In genomic region chr5:113935453-113935852, GRCh38 we compare ENCODE assay signal across 33 cellular contexts.
DNase-seq lines count a peak whose midpoint lies in the region; ATAC-seq, FAIRE-seq and TF ChIP-seq lines count a peak whose summit lies in the region.
"Had no signal": no experiment of that assay in that cellular context is flagged by ENCODE, and none has a peak within 500 bp of the region (broad histone marks: within the 10 kb centered on the region; RNA-seq: fewer than 3 reads in every experiment).

No MANE protein-coding gene starts in this region.

- H3K9me3 ChIP-seq in HepG2 (ENCODE audit: low read length) = no peaks in the 10 kb centered on the region
- no peaks in the 10 kb centered on the region for H3K9me3 ChIP-seq in right lobe of liver
- no peaks in the 10 kb centered on the region for H3K9me3 ChIP-seq in mucosa of descending colon
- H3K9me3 ChIP-seq: A549; BE2C; BLaER1; BLaER1 treated with 17β-estradiol and CSF1 and Interleukin-3, amounts not matched to agents 10 nM and 100 nM; Caco-2 had no signal

- H3K27ac ChIP-seq in HepG2 (ENCODE audit: extremely low read length, insufficient read depth, low read length) (no peak overlapping the region), right lobe of liver (no peak overlapping the region)
- H3K27ac ChIP-seq: 22Rv1; A549; BLaER1; BLaER1 treated with 17β-estradiol and CSF1 and Interleukin-3, amounts not matched to agents 10 nM and 100 nM; C4-2B had no signal

- H3K4me1 ChIP-seq in HepG2 (ENCODE audit: insufficient read depth, low read length) = no peaks in the 10 kb centered on the region
- no peaks in the 10 kb centered on the region for H3K4me1 ChIP-seq in right lobe of liver
- no peaks in the 10 kb centered on the region for H3K4me1 ChIP-seq in mucosa of descending colon (ENCODE audit: low read depth)
- H3K4me1 ChIP-seq: A549; BE2C; BLaER1; BLaER1 treated with 17β-estradiol and CSF1 and Interleukin-3, amounts not matched to agents 10 nM and 100 nM; Caco-2 had no signal

- H4K20me1 ChIP-seq in HepG2 (ENCODE audit: insufficient read depth, low read length) = no peaks in the 10 kb centered on the region
- H4K20me1 ChIP-seq: BLaER1; BLaER1 treated with 17β-estradiol and CSF1 and Interleukin-3, amounts not matched to agents 10 nM and 100 nM had no signal

- POLR2A ChIA-PET in HepG2 (lab: Yijun Ruan, JAX) = no interaction called here

- no peak for FAIRE-seq in HepG2 (lab: Jason Lieb, UNC)
- FAIRE-seq: A204.1, A549, D721Med had no signal

- H3K4me3 ChIP-seq in HepG2 (replicated peaks in 1 of 3; ENCODE audit: insufficient read depth in 1 of 3, low read depth in 2 of 3, low read length in 3 of 3) (no peak overlapping the region), right lobe of liver (no peak overlapping the region), LNCaP clone FGC (ENCODE audit: low read depth, low read length) (no peak overlapping the region), mucosa of descending colon (no peak overlapping the region)
- H3K4me3 ChIP-seq: A549; BLaER1; BLaER1 treated with 17β-estradiol and CSF1 and Interleukin-3, amounts not matched to agents 10 nM and 100 nM had no signal

- peak; percentile 23 for DNase-seq in HepG2 (ENCODE audit: low spot score)
- no peak for DNase-seq in right lobe of liver
- peak; percentile 64 for DNase-seq in LNCaP clone FGC (ENCODE audit: low read depth)
- no peak for DNase-seq in mucosa of descending colon
- no peak for DNase-seq in NCI-H446 treated with DMSO at 0.1 percent for 48 hours (lab: John Stamatoyannopoulos, UW)
- DNase-seq in NCI-H1930 (lab: John Stamatoyannopoulos, UW) = no peak
- DNase-seq: 8988T; ACHN; AML-193; BE2C; C1 segment of cervical spinal cord; Caco-2; Calu3; CD4-positive, alpha-beta memory T cell; CD4-positive, alpha-beta T cell; CD4-positive, CD25-positive, alpha-beta regulatory T cell; CD8-positive, alpha-beta memory T cell; CD8-positive, alpha-beta T cell; COR-L47; DMS 273 treated with DMSO at 0.1 percent for 48 hours; DMS153; DMS53; DMS79; DMS79 treated with DMSO at 0.1 percent for 48 hours; DND-41; EL had no signal

- TF ChIP-seq EP300 in HepG2 (IDR thresholded peaks at IDR 0.05; ENCODE audit: low read depth in 2 of 2, low read length in 2 of 2) = no peak
- no peak for TF ChIP-seq EP300 in HepG2 (CRISPR knock-in tag; IDR thresholded peaks at IDR 0.05; ENCODE audit: borderline replicate concordance)

- TF ChIP-seq RAD21 in HepG2 (CRISPR knock-in tag; IDR thresholded peaks at IDR 0.05) = no peak

- TF ChIP-seq CTCF in HepG2 (CRISPR knock-in tag; IDR thresholded peaks at IDR 0.05) (no peak), right lobe of liver (IDR thresholded peaks at IDR 0.05) (no peak), LNCaP clone FGC (IDR thresholded peaks at IDR 0.05; ENCODE audit: control insufficient read depth, extremely low read depth, insufficient read depth) (no peak), mucosa of descending colon (IDR thresholded peaks at IDR 0.05) (no peak)

- CTCF ChIA-PET in HepG2 (lab: Yijun Ruan, JAX; ENCODE audit: low intra/inter-chr PET ratio, low total read pairs) = no interaction called here

- BruUV-seq in HepG2 (replicated peaks; lab: Mats Ljungman, UMichigan) = no TSS peak

- in situ Hi-C loops in HepG2 (cut with HindIII; ENCODE audit: extremely low pct_ligation_motif_present, low pct_unique_long_range_greater_than_20kb) = no loop called here

- ATAC-seq in HepG2 = peak; percentile 67
- no peak for ATAC-seq in right lobe of liver
- ATAC-seq in mucosa of descending colon = peak; percentile 13
- ATAC-seq: A549; CD8-positive, alpha-beta T cell had no signal

- no peak overlapping the region for H3K9ac ChIP-seq in HepG2 (ENCODE audit: insufficient read depth, low read depth, low read length)
- H3K9ac ChIP-seq: BLaER1; BLaER1 treated with 17β-estradiol and CSF1 and Interleukin-3, amounts not matched to agents 10 nM and 100 nM had no signal

- no peak overlapping the region for H3K4me2 ChIP-seq in HepG2 (ENCODE audit: low read depth, low read length)
- H3K4me2 ChIP-seq: A549; BLaER1; BLaER1 treated with 17β-estradiol and CSF1 and Interleukin-3, amounts not matched to agents 10 nM and 100 nM had no signal

- intact Hi-C loops in HepG2 (cut with micrococcal nuclease; ENCODE audit: unreplicated experiment) (no loop called here), right lobe of liver (cut with DNase I) (no loop called here), mucosa of descending colon (cut with DNase I, micrococcal nuclease) (no loop called here)

- no peak overlapping the region for H2AFZ ChIP-seq in HepG2 (ENCODE audit: low read length)

- TF ChIP-seq POLR2A in HepG2 (IDR thresholded peaks at IDR 0.05; ENCODE audit: insufficient read depth in 1 of 2, low read depth in 2 of 2, low read length in 2 of 2) = no peak
- TF ChIP-seq POLR2A in right lobe of liver (IDR thresholded peaks at IDR 0.05) = no peak

- H3K36me3 ChIP-seq in HepG2 (replicated peaks in 1 of 2; ENCODE audit: control insufficient read depth in 1 of 2, insufficient read depth in 2 of 2, low read length in 2 of 2) (no peaks in the 10 kb centered on the region), right lobe of liver (no peaks in the 10 kb centered on the region), mucosa of descending colon (ENCODE audit: low read depth) (no peaks in the 10 kb centered on the region)
- H3K36me3 ChIP-seq: BE2C; BLaER1; BLaER1 treated with 17β-estradiol and CSF1 and Interleukin-3, amounts not matched to agents 10 nM and 100 nM had no signal

- 3% methylated on average over 7 of the region's 7 CpGs for WGBS in HepG2 (ENCODE audit: low lambda C conversion rate)
- 50% methylated on average over 7 of the region's 7 CpGs for WGBS in right lobe of liver (ENCODE audit: insufficient coverage, low coverage, low lambda C conversion rate, missing lambda C conversion rate)

- H3K27me3 ChIP-seq in HepG2 (ENCODE audit: control insufficient read depth in 1 of 2, insufficient read depth in 2 of 2, low read length in 2 of 2) = no peaks in the 10 kb centered on the region; a peak in 1 of 5 replicates
- H3K27me3 ChIP-seq in right lobe of liver = no peaks in the 10 kb centered on the region
- H3K27me3 ChIP-seq: BLaER1; BLaER1 treated with 17β-estradiol and CSF1 and Interleukin-3, amounts not matched to agents 10 nM and 100 nM had no signal

- H3K79me2 ChIP-seq in HepG2 (ENCODE audit: insufficient read depth, low read length) = no peaks in the 10 kb centered on the region

TF ChIP-seq in HepG2, 621 proteins besides CTCF, POLR2A, EP300 and RAD21 (continues in another document):
- TF ChIP-seq MYPOP (CRISPR knock-in tag; IDR thresholded peaks at IDR 0.05) (no peak), ZNF367 (CRISPR knock-in tag; IDR thresholded peaks at IDR 0.05; ENCODE audit: borderline replicate concordance) (no peak), FOSL1 (CRISPR knock-in tag; IDR thresholded peaks at IDR 0.05; ENCODE audit: borderline replicate concordance) (no peak), PAX8 (CRISPR knock-in tag; IDR thresholded peaks at IDR 0.05; ENCODE audit: borderline replicate concordance) (no peak), TCF7 (IDR thresholded peaks at IDR 0.05; ENCODE audit: low read depth) (peak; percentile 83), RERE (CRISPR knock-in tag; IDR thresholded peaks at IDR 0.05; ENCODE audit: low read depth) (peak; percentile 84), HHEX (CRISPR knock-in tag; IDR thresholded peaks at IDR 0.05) (peak; percentile 88), TMF1 (CRISPR knock-in tag; IDR thresholded peaks at IDR 0.05; ENCODE audit: low read depth) (no peak), CAMTA2 (CRISPR knock-in tag; IDR thresholded peaks at IDR 0.05; ENCODE audit: borderline replicate concordance) (no peak), ZNF614 (CRISPR knock-in tag; IDR thresholded peaks at IDR 0.05; ENCODE audit: borderline replicate concordance) (no peak)

Comparison
In these comparisons a context has a peak if more than half of its experiments do, and no peak if none do; other contexts are left out.
1. ATAC-seq: peak in HepG2 (single experiment) and mucosa of descending colon (single experiment); none in right lobe of liver (0 of 4).
2. DNase-seq: peak in HepG2 (single experiment) and LNCaP clone FGC (single experiment); none in right lobe of liver (0 of 3), mucosa of descending colon (0 of 3), NCI-H446 treated with DMSO at 0.1 percent for 48 hours (single experiment) and NCI-H1930 (0 of 2).